In genomic region chr19:17687857-17688784, GRCh38 we compare ENCODE assay signal across 8 cellular contexts. TPM values are rescaled to one million over a fixed set of nuclear protein-coding genes. Genes with fewer than 3 reads are reported as not detected.
A peak's percentile ranks its signal among the peaks of the same experiment; 100 is the strongest.
DNase-seq lines count a peak whose midpoint lies in the region; ATAC-seq and TF ChIP-seq lines count a peak whose summit lies in the region.

Gene UNC13A, minus strand, starts transcription at chr19:17688354. Its CDS starts 155 bp downstream, at chr19:17688199.

- peaks cover 9% of the 10 kb centered on the region for H3K4me1 Mint-ChIP-seq in mesothelial cell of epicardium

- H3K4me3 ChIP-seq in NB4 (ENCODE audit: low read depth, low read length) (no peak within 1 kb of the TSS), coronary artery (peak within 1 kb of the TSS; percentile 60), thyroid gland (replicated peaks in 1 of 3) (no peak within 1 kb of the TSS)

- H3K27ac Mint-ChIP-seq in mesothelial cell of epicardium: no peak within 1 kb of the TSS

- no peak for TF ChIP-seq POLR2A in NB4 (IDR thresholded peaks at IDR 0.05; ENCODE audit: extremely low read depth, insufficient read length)
- TF ChIP-seq POLR2A in thyroid gland (IDR thresholded peaks at IDR 0.05): no peak

- H3K9me3 ChIP-seq in thyroid gland: no peaks in the 10 kb centered on the region

- H3K27ac ChIP-seq in coronary artery (no peak within 1 kb of the TSS), thyroid gland (no peak within 1 kb of the TSS)

- peaks cover 11% of the 10 kb centered on the region for H3K27me3 ChIP-seq in thyroid gland

- H3K36me3 ChIP-seq in thyroid gland: no peaks in the 10 kb centered on the region

- no peaks in the 10 kb centered on the region for H3K9me3 Mint-ChIP-seq in mesothelial cell of epicardium

- H3K27me3 Mint-ChIP-seq in mesothelial cell of epicardium (ENCODE audit: low read depth): peaks cover 78% of the 10 kb centered on the region

- DNase-seq in DMS79 (lab: John Stamatoyannopoulos, UW) (peak; percentile 18), NB4 (ENCODE audit: low read depth) (peak; percentile 65), coronary artery (ENCODE audit: low spot score) (no peak), mesothelial cell of epicardium (ENCODE audit: low spot score in 2 of 2, unreplicated experiment in 2 of 2) (peak; percentile 65 to 86), thyroid gland (peak; percentile 21 to 39), cortex of kidney (lab: John Stamatoyannopoulos, UW) (no peak)
- DNase-seq in activated CD4-positive, alpha-beta T cell treated with anti-CD3 and anti-CD28 coated beads, Interleukin-2, amount 50 U/mL, for 1 hour: peak; percentile 44

- TF ChIP-seq CTCF in NB4 (IDR thresholded peaks at IDR 0.05; ENCODE audit: low read depth, low read length) (no peak), coronary artery (IDR thresholded peaks at IDR 0.05) (no peak), mesothelial cell of epicardium (IDR thresholded peaks at IDR 0.05; ENCODE audit: unreplicated experiment) (no peak), thyroid gland (IDR thresholded peaks at IDR 0.05) (no peak)

- H3K4me1 ChIP-seq in thyroid gland: peaks cover 0 to 17% of the 10 kb centered on the region in 2 donors

- peak within 1 kb of the TSS; percentile 28 for H3K4me3 Mint-ChIP-seq in mesothelial cell of epicardium

- no peaks in the 10 kb centered on the region for H3K36me3 Mint-ChIP-seq in mesothelial cell of epicardium

- WGBS in thyroid gland, 2 donors: 3 to 4% methylated on average over 11 to 20 of the region's 77 CpGs

- ATAC-seq in HG03097 (IDR thresholded peaks at IDR 0.05; ENCODE audit: low FRiP score, unreplicated experiment): no peak

- intact Hi-C loops in thyroid gland (cut with DNase I): no loop called here

RNA-seq across cellular contexts. Expression of gene UNC13A, which starts in this region (rescaled TPM):
- total RNA-seq in mesothelial cell of epicardium (0.41 to 1.1 TPM (median 0.60 TPM) in 3 replicates), thyroid gland (1 to 10 TPM in 1 of 4 donors, under 1 TPM in 3; under 0.01 to 2.7 (median 0.21) TPM)

Comparison
In these comparisons a context has a peak if more than half of its experiments do, and no peak if none do; other contexts are left out.
1. DNase-seq: peak in DMS79 (single experiment), NB4 (single experiment), activated CD4-positive, alpha-beta T cell treated with anti-CD3 and anti-CD28 coated beads, Interleukin-2, amount 50 U/mL, for 1 hour (single experiment), mesothelial cell of epicardium (2 of 2) and thyroid gland (2 of 2); none in coronary artery (single experiment) and cortex of kidney (single experiment).